ENCODE assay signal across 9 cellular contexts in genomic region chrX:30283456-30284200, GRCh38. TPM values are rescaled to one million over a fixed set of nuclear protein-coding genes. Genes with fewer than 3 reads are reported as not detected.
A peak's percentile ranks its signal among the peaks of the same experiment; 100 is the strongest.
DNase-seq lines count a peak whose midpoint lies in the region; ATAC-seq lines count a peak whose summit lies in the region.
"Had no signal": no experiment of that assay in that cellular context is flagged by ENCODE, and none has a peak within 500 bp of the region (broad histone marks: within the 10 kb centered on the region; RNA-seq: fewer than 3 reads in every experiment).

No MANE protein-coding gene starts in this region.

- H3K36me3 ChIP-seq in skeletal muscle satellite cell (ENCODE audit: insufficient read depth, low read length): no peaks in the 10 kb centered on the region

- H3K9me3 ChIP-seq in skeletal muscle satellite cell (replicated peaks; ENCODE audit: low read length): no peaks in the 10 kb centered on the region

- H3K9ac ChIP-seq in skeletal muscle satellite cell (ENCODE audit: low read depth, low read length): peak overlapping the region; percentile 68

- DNase-seq in DMS153 (lab: John Stamatoyannopoulos, UW): peak; percentile 20
- DNase-seq in DMS153 treated with DMSO at 0.1 percent for 48 hours (lab: John Stamatoyannopoulos, UW; ENCODE audit: unreplicated experiment): no peak
- peak; percentile 85 for DNase-seq in RKO (ENCODE audit: low spot score)
- peak; percentile 87 for DNase-seq in fibroblast of gingiva (ENCODE audit: low read depth)
- DNase-seq in NCI-H128 (lab: John Stamatoyannopoulos, UW; ENCODE audit: unreplicated experiment): no peak
- no peak for DNase-seq in activated CD4-positive, alpha-beta T cell treated with anti-CD3 and anti-CD28 coated beads for 4 hours
- DNase-seq: activated naive CD8-positive, alpha-beta T cell treated with anti-CD3 and anti-CD28 coated beads, Interleukin-2, amount 10 ng/mL, durations not matched to agents 7 days and 5 days had no signal

- peak overlapping the region; percentile 69 for H3K4me2 ChIP-seq in skeletal muscle satellite cell (ENCODE audit: low read length)

- H3K4me1 ChIP-seq in skeletal muscle satellite cell (ENCODE audit: control insufficient read depth, insufficient read depth, low read length): peaks cover 24% of the 10 kb centered on the region

- no peaks in the 10 kb centered on the region for H3K27me3 ChIP-seq in skeletal muscle satellite cell (ENCODE audit: control insufficient read depth, insufficient read depth, low read length)

- peak overlapping the region; percentile 13 for H3K4me3 ChIP-seq in skeletal muscle satellite cell (ENCODE audit: low read length)

- ATAC-seq in GM21528 (IDR thresholded peaks at IDR 0.05; ENCODE audit: low FRiP score, unreplicated experiment): no peak

RNA-seq across cellular contexts. Expression of gene NR0B1, which starts 25.6 kb away (rescaled TPM):
- 0.22 and 1.8 TPM in 2 replicates for total RNA-seq in skeletal muscle satellite cell (2012; rRNA removed)
- total RNA-seq: activated naive CD8-positive, alpha-beta T cell treated with anti-CD3 and anti-CD28 coated beads, Interleukin-2, amount 10 ng/mL, durations not matched to agents 7 days and 5 days had no signal

RNA-seq across cellular contexts. Expression of gene MAGEB1, which starts 36.7 kb away (rescaled TPM):
- total RNA-seq in skeletal muscle satellite cell (2012; rRNA removed): not detected in 2 replicates
- total RNA-seq: activated naive CD8-positive, alpha-beta T cell treated with anti-CD3 and anti-CD28 coated beads, Interleukin-2, amount 10 ng/mL, durations not matched to agents 7 days and 5 days had no signal

RNA-seq across cellular contexts. Expression of gene MAGEB4, which starts 41.8 kb away (rescaled TPM):
- not detected in 2 replicates for total RNA-seq in skeletal muscle satellite cell (2012; rRNA removed)
- total RNA-seq: activated naive CD8-positive, alpha-beta T cell treated with anti-CD3 and anti-CD28 coated beads, Interleukin-2, amount 10 ng/mL, durations not matched to agents 7 days and 5 days had no signal

RNA-seq across cellular contexts. Expression of gene MAGEB3, which starts 53.2 kb away (rescaled TPM):
- not detected in 2 replicates for total RNA-seq in skeletal muscle satellite cell (2012; rRNA removed)
- total RNA-seq: activated naive CD8-positive, alpha-beta T cell treated with anti-CD3 and anti-CD28 coated beads, Interleukin-2, amount 10 ng/mL, durations not matched to agents 7 days and 5 days had no signal

Comparison
In these comparisons a context has a peak if more than half of its experiments do, and no peak if none do; other contexts are left out.
1. DNase-seq: peak in DMS153 (single experiment), RKO (single experiment) and fibroblast of gingiva (single experiment); none in DMS153 treated with DMSO at 0.1 percent for 48 hours (single experiment), NCI-H128 (single experiment) and activated CD4-positive, alpha-beta T cell treated with anti-CD3 and anti-CD28 coated beads for 4 hours (0 of 2).